In the genomic region with DNA sequence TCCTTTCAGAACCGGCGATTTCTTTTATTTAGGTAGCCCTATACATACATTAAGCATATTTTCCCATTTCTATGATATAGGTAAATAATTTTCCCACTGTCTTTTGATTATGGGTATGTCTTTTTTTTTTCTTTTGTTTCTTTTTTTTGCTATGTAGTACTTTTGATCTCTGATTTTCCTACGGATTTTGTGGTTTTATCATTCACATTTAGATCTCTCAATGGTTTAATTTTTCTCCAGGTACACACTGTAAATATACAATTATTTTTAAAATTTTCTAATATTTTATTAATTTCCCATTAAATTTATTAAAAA, we compare ENCODE assay signal across 8 cellular contexts. TPM values are rescaled to one million over a fixed set of nuclear protein-coding genes. Genes with fewer than 3 reads are reported as not detected.
DNase-seq lines count a peak whose midpoint lies in the region; ATAC-seq and TF ChIP-seq lines count a peak whose summit lies in the region.

No MANE protein-coding gene starts in this region.

- no peak overlapping the region for H3K27ac ChIP-seq in iPS-18a (ENCODE audit: low read length)

- DNase-seq in HFFc6 (no peak), AG08395 (ENCODE audit: low spot score) (no peak), NCI-H82 treated with DMSO at 0.1 percent for 48 hours (lab: John Stamatoyannopoulos, UW; ENCODE audit: unreplicated experiment) (no peak), cortex of kidney (lab: John Stamatoyannopoulos, UW) (no peak)
- no peak for DNase-seq in activated T-helper 2 cell treated with anti-CD3 and anti-CD28 coated beads, Interferon-gamma antibody, Interleukin-2, Interleukin-4, amounts not matched to agents 10 μg/mL and 5 μg/mL and 100 μg/mL, durations not matched to agents 14 hours and 24 hours and 36 hours (ENCODE audit: low spot score)

- peaks cover 32% of the 10 kb centered on the region for H3K9me3 Mint-ChIP-seq in HFFc6
- peaks cover 26% of the 10 kb centered on the region for H3K9me3 Mint-ChIP-seq in activated T-helper 2 cell treated with anti-CD3 and anti-CD28 coated beads, Interferon-gamma antibody, Interleukin-2, Interleukin-4, amounts not matched to agents 10 μg/mL and 5 μg/mL and 100 μg/mL, durations not matched to agents 14 hours and 24 hours and 36 hours
- H3K9me3 Mint-ChIP-seq in stimulated activated memory B cell treated with anti-CD40 and anti-IgM and Interleukin-4, amounts not matched to agents 10 μg/mL and 1 μg/mL and 100 μg/mL, for 72 hours, result peaks cover 9% of the 10 kb centered on the region

- H3K27me3 Mint-ChIP-seq in HFFc6 (ENCODE audit: insufficient read depth), result no peaks in the 10 kb centered on the region
- peaks cover 6% of the 10 kb centered on the region for H3K27me3 Mint-ChIP-seq in activated T-helper 2 cell treated with anti-CD3 and anti-CD28 coated beads, Interferon-gamma antibody, Interleukin-2, Interleukin-4, amounts not matched to agents 10 μg/mL and 5 μg/mL and 100 μg/mL, durations not matched to agents 14 hours and 24 hours and 36 hours (ENCODE audit: low read depth)
- H3K27me3 Mint-ChIP-seq in stimulated activated memory B cell treated with anti-CD40 and anti-IgM and Interleukin-4, amounts not matched to agents 10 μg/mL and 1 μg/mL and 100 μg/mL, for 72 hours, result no peaks in the 10 kb centered on the region

- H3K9ac ChIP-seq in iPS-18a (ENCODE audit: low read length), result peak overlapping the region; percentile 77

- peak overlapping the region; percentile 92 for H3K4me3 Mint-ChIP-seq in HFFc6
- peak overlapping the region; percentile 92 for H3K4me3 Mint-ChIP-seq in activated T-helper 2 cell treated with anti-CD3 and anti-CD28 coated beads, Interferon-gamma antibody, Interleukin-2, Interleukin-4, amounts not matched to agents 10 μg/mL and 5 μg/mL and 100 μg/mL, durations not matched to agents 14 hours and 24 hours and 36 hours (ENCODE audit: low read depth)
- peak overlapping the region; percentile 90 for H3K4me3 Mint-ChIP-seq in stimulated activated memory B cell treated with anti-CD40 and anti-IgM and Interleukin-4, amounts not matched to agents 10 μg/mL and 1 μg/mL and 100 μg/mL, for 72 hours

- H3K36me3 ChIP-seq in iPS-18a (ENCODE audit: control insufficient read depth, low read depth, low read length), result no peaks in the 10 kb centered on the region

- H3K4me1 ChIP-seq in iPS-18a (ENCODE audit: control insufficient read depth, low read depth, low read length), result no peaks in the 10 kb centered on the region

- intact Hi-C loops in activated T-helper 2 cell treated with anti-CD3 and anti-CD28 coated beads, Interferon-gamma antibody, Interleukin-2, Interleukin-4, amounts not matched to agents 10 μg/mL and 5 μg/mL and 100 μg/mL, durations not matched to agents 14 hours and 24 hours and 36 hours (cut with micrococcal nuclease), result loop anchor here (2.0 to 5.0 kb wide), 2 partner anchors 54 to 110 kb away; partner anchors contain the start of gene NINL

- no peaks in the 10 kb centered on the region for H3K9me3 ChIP-seq in iPS-18a (ENCODE audit: control insufficient read depth, low read depth, low read length)

- peaks cover 39% of the 10 kb centered on the region for H3K4me1 Mint-ChIP-seq in HFFc6 (ENCODE audit: low read depth)
- H3K4me1 Mint-ChIP-seq in activated T-helper 2 cell treated with anti-CD3 and anti-CD28 coated beads, Interferon-gamma antibody, Interleukin-2, Interleukin-4, amounts not matched to agents 10 μg/mL and 5 μg/mL and 100 μg/mL, durations not matched to agents 14 hours and 24 hours and 36 hours (ENCODE audit: low read depth), result peaks cover 18% of the 10 kb centered on the region
- peaks cover 41% of the 10 kb centered on the region for H3K4me1 Mint-ChIP-seq in stimulated activated memory B cell treated with anti-CD40 and anti-IgM and Interleukin-4, amounts not matched to agents 10 μg/mL and 1 μg/mL and 100 μg/mL, for 72 hours

- peaks cover 35% of the 10 kb centered on the region for H3K36me3 Mint-ChIP-seq in HFFc6 (ENCODE audit: low read depth)
- peaks cover 31% of the 10 kb centered on the region for H3K36me3 Mint-ChIP-seq in activated T-helper 2 cell treated with anti-CD3 and anti-CD28 coated beads, Interferon-gamma antibody, Interleukin-2, Interleukin-4, amounts not matched to agents 10 μg/mL and 5 μg/mL and 100 μg/mL, durations not matched to agents 14 hours and 24 hours and 36 hours (ENCODE audit: low read depth)
- H3K36me3 Mint-ChIP-seq in stimulated activated memory B cell treated with anti-CD40 and anti-IgM and Interleukin-4, amounts not matched to agents 10 μg/mL and 1 μg/mL and 100 μg/mL, for 72 hours, result peaks cover 18% of the 10 kb centered on the region

- H3K27me3 ChIP-seq in iPS-18a (ENCODE audit: control insufficient read depth, insufficient read depth, low read length), result no peaks in the 10 kb centered on the region

- H3K4me3 ChIP-seq in iPS-18a (ENCODE audit: low read length), result peak overlapping the region; percentile 81

- no peak for ATAC-seq in stimulated activated memory B cell treated with anti-CD40 and anti-IgM and Interleukin-4, amounts not matched to agents 10 μg/mL and 1 μg/mL and 100 μg/mL, for 72 hours
- no peak for ATAC-seq in GM21526 (IDR thresholded peaks at IDR 0.05; ENCODE audit: low FRiP score, unreplicated experiment)

- TF ChIP-seq CTCF in HFFc6 (IDR thresholded peaks at IDR 0.05), result no peak

- peak overlapping the region; percentile 86 for H3K27ac Mint-ChIP-seq in HFFc6
- peak overlapping the region; percentile 87 for H3K27ac Mint-ChIP-seq in activated T-helper 2 cell treated with anti-CD3 and anti-CD28 coated beads, Interferon-gamma antibody, Interleukin-2, Interleukin-4, amounts not matched to agents 10 μg/mL and 5 μg/mL and 100 μg/mL, durations not matched to agents 14 hours and 24 hours and 36 hours
- H3K27ac Mint-ChIP-seq in stimulated activated memory B cell treated with anti-CD40 and anti-IgM and Interleukin-4, amounts not matched to agents 10 μg/mL and 1 μg/mL and 100 μg/mL, for 72 hours, result peak overlapping the region; percentile 97

RNA-seq across cellular contexts. Expression of gene ZNF337, which starts 0.4 kb away (rescaled TPM):
- 10 to 100 TPM in 2 of 6 experiments, 1 to 10 TPM in 4; 8.2 to 11.3 (median 9.2) TPM for total RNA-seq in HFFc6 (2021; fragmentation: NEBNext Ultra II Directional; extraction: Animal tissue kit (Norgen Biotek cat#: 25700))
- total RNA-seq in activated T-helper 2 cell treated with anti-CD3 and anti-CD28 coated beads, Interferon-gamma antibody, Interleukin-2, Interleukin-4, amounts not matched to agents 10 μg/mL and 5 μg/mL and 100 μg/mL, durations not matched to agents 14 hours and 24 hours and 36 hours, result 12.7 and 13.3 TPM in 2 replicates
